ENCODE assay signal across 8 cellular contexts in the genomic region with DNA sequence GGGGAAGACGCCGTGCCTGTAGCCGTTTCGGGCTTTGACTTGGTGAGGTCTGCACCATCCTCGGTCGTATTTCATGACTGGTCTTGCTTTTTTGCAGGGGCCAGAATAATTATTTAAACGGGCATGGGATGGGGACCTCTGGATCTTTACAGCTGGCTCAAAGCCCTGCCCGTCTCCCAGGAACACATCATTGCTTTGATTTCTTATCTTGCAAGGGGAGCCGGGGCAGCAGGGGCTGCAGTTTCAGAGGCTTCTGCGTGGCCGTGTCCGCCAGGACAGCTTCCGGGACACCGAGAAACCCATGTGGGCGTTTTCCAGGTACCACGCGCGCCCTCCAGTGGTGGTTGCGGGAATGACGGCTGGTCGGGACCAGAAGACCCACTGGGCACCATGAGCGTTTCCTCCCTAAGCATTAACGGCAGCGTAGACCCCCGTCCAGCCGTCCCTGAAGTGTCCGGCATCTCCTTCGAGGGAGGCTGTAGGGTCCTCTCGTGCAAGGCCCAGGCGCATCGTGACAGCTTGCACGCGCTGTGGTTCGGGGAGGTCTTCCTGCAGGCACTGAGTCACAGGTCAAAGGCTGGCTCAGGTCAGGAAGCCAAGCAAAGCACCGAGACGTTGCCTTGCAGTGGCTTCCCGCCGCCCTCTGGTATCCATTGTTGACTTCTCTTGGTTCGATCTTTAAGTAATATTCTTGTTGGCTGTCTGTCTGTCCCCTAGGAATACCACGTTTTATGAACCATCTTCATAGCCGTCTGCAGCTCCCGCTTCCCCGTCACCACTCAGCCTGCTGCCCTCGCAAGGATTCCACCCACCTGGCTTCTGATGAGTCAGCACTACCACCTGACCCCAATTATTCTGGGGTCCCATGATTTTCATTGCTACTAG.
A peak's percentile ranks its signal among the peaks of the same experiment; 100 is the strongest.
DNase-seq lines count a peak whose midpoint lies in the region; ATAC-seq lines count a peak whose summit lies in the region.

No MANE protein-coding gene starts in this region.

- peak overlapping the region; percentile 46 for H3K4me3 Mint-ChIP-seq in T-helper 2 cell treated with Interferon-gamma antibody and Interleukin-4, amounts not matched to agents 5 μg/mL and 100 μg/mL, for 36 hours

- no peak overlapping the region for H3K9ac ChIP-seq in BLaER1

- peak; percentile 58 for ATAC-seq in GM21381 (IDR thresholded peaks at IDR 0.05; ENCODE audit: unreplicated experiment)
- no peak for ATAC-seq in HG02588 (IDR thresholded peaks at IDR 0.05; ENCODE audit: unreplicated experiment)

- H3K27ac ChIP-seq in BLaER1: no peak overlapping the region

- H3K36me3 Mint-ChIP-seq in T-helper 2 cell treated with Interferon-gamma antibody and Interleukin-4, amounts not matched to agents 5 μg/mL and 100 μg/mL, for 36 hours (ENCODE audit: low read depth): no peaks in the 10 kb centered on the region

- H3K9me3 Mint-ChIP-seq in T-helper 2 cell treated with Interferon-gamma antibody and Interleukin-4, amounts not matched to agents 5 μg/mL and 100 μg/mL, for 36 hours: no peaks in the 10 kb centered on the region

- peaks cover 7% of the 10 kb centered on the region for H3K27me3 Mint-ChIP-seq in T-helper 2 cell treated with Interferon-gamma antibody and Interleukin-4, amounts not matched to agents 5 μg/mL and 100 μg/mL, for 36 hours (ENCODE audit: low read depth)

- peak overlapping the region; percentile 20 for H3K4me2 ChIP-seq in BLaER1

- H3K4me3 ChIP-seq in BLaER1: no peak overlapping the region
- H3K4me3 ChIP-seq in skeletal muscle cell (ENCODE audit: low read depth, low read length): peak overlapping the region; percentile 29

- H4K20me1 ChIP-seq in BLaER1: no peaks in the 10 kb centered on the region

- DNase-seq in NCI-H1105 treated with DMSO at 0.1 percent for 48 hours (lab: John Stamatoyannopoulos, UW) (peak; percentile 64), anterior cingulate cortex (lab: John Stamatoyannopoulos, UW) (peak in 52 of 58 donors; percentile 7 to 83 (median 50)), hypothalamus (lab: John Stamatoyannopoulos, UW) (peak in 49 of 51 donors; percentile 17 to 85 (median 54)), skeletal muscle cell (ENCODE audit: low read depth) (no peak)
- DNase-seq in T-helper 2 cell treated with Interferon-gamma antibody and Interleukin-4, amounts not matched to agents 5 μg/mL and 100 μg/mL, for 36 hours (ENCODE audit: low spot score): peak; percentile 79

- peaks cover 5% of the 10 kb centered on the region; the same call in 1 of the 2 replicates for H3K9me3 ChIP-seq in BLaER1

- no peaks in the 10 kb centered on the region for H3K36me3 ChIP-seq in BLaER1

- peaks cover 24% of the 10 kb centered on the region for H3K4me1 ChIP-seq in BLaER1

- peak overlapping the region; percentile 31 for H3K27ac Mint-ChIP-seq in T-helper 2 cell treated with Interferon-gamma antibody and Interleukin-4, amounts not matched to agents 5 μg/mL and 100 μg/mL, for 36 hours

- H3K27me3 ChIP-seq in BLaER1: no peaks in the 10 kb centered on the region

- H3K4me1 Mint-ChIP-seq in T-helper 2 cell treated with Interferon-gamma antibody and Interleukin-4, amounts not matched to agents 5 μg/mL and 100 μg/mL, for 36 hours (ENCODE audit: low read depth): peaks cover 9% of the 10 kb centered on the region
